Comparison of ENCODE assay signal across 25 cellular contexts in the genomic region with DNA sequence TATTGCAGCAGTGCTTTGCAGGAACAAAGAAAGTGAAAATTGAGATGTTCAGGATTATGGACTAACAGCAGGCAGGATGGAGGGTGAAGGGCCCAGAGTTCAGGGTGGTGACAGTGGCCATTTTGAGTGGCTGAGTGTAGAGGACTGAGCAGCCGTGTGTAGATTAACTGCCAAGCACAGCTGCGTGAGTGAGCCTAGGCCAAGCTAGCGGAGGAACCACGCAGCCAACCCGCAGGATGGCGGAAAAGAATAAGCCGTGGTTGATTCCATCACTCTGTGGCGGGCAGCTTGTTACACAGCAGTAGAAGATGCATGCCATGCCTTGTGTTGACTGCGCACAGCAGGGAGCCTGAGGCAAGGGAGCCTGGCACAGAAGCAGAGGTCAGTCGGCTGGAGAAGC.
A peak's percentile ranks its signal among the peaks of the same experiment; 100 is the strongest.
DNase-seq lines count a peak whose midpoint lies in the region; ATAC-seq, FAIRE-seq and TF ChIP-seq lines count a peak whose summit lies in the region.
"Had no signal": no experiment of that assay in that cellular context is flagged by ENCODE, and none has a peak within 500 bp of the region (broad histone marks: within the 10 kb centered on the region; RNA-seq: fewer than 3 reads in every experiment).

No MANE protein-coding gene starts in this region.

- H3K27ac ChIP-seq in K562 (ENCODE audit: extremely low read depth, low read depth, low read length), result peak overlapping the region; percentile 73; the same call in 2 of the 3 replicates
- H3K27ac ChIP-seq: esophagus muscularis mucosa, gastrocnemius medialis had no signal

- TF ChIP-seq POLR2A in K562 (conservative IDR thresholded peaks at IDR 0.05) (no peak), GM18505 (IDR thresholded peaks at IDR 0.05; ENCODE audit: borderline replicate concordance, extremely low read depth, insufficient read depth, insufficient read length) (no peak)

- peak overlapping the region; percentile 69 for H3K4me3 Mint-ChIP-seq in natural killer cell treated with Interleukin-12 subunit alpha and Interleukin-12 subunit beta and Interleukin-15 and Interleukin-18, amount 100 ng/mL, for 72 hours

- no peak for TF ChIP-seq EP300 in K562 (IDR thresholded peaks at IDR 0.05; ENCODE audit: low read length)

- peak overlapping the region; percentile 58 to 83 for H3K27ac Mint-ChIP-seq in natural killer cell treated with Interleukin-12 subunit alpha and Interleukin-12 subunit beta and Interleukin-15 and Interleukin-18, amount 100 ng/mL, for 72 hours

- H3K79me2 ChIP-seq in K562 (ENCODE audit: control insufficient read depth, insufficient read depth, low read length), result no peaks in the 10 kb centered on the region

- H3K4me1 ChIP-seq in K562 (replicated peaks in 1 of 2; ENCODE audit: control insufficient read depth in 2 of 2, insufficient read depth in 2 of 2, low read length in 2 of 2), result peaks cover 15 to 26% of the 10 kb centered on the region in 2 experiments
- H3K4me1 ChIP-seq: esophagus muscularis mucosa, gastrocnemius medialis had no signal

- H3K4me3 ChIP-seq in K562, result no peak overlapping the region
- H3K4me3 ChIP-seq: esophagus muscularis mucosa, gastrocnemius medialis, lung had no signal

- TF ChIP-seq RAD21 in K562 (CRISPR knock-in tag; conservative IDR thresholded peaks at IDR 0.05 in 1 of 2, IDR thresholded peaks at IDR 0.05 in 1 of 2), result no peak

- no peak for FAIRE-seq in K562 (lab: Jason Lieb, UNC)
- FAIRE-seq: GM19239, keratinocyte, small intestine had no signal

- peak overlapping the region; percentile 73 for H3K4me2 ChIP-seq in K562 (ENCODE audit: insufficient read depth, low read length)
- H3K4me2 ChIP-seq: SK-N-SH had no signal

- H3K9me1 ChIP-seq in K562 (ENCODE audit: control insufficient read depth, insufficient read depth, low read length), result no peaks in the 10 kb centered on the region

- POLR2A ChIA-PET in K562 (lab: Yijun Ruan, JAX), result interaction anchor here (0.6 to 1.5 kb wide), 9 partner anchors 8 to 263 kb away, joined by 3 to 5 read pairs (median 4); no protein-coding TSS in a partner anchor

- peak; percentile 16 for DNase-seq in NOMO-1 treated with dmso at 0.1 percent for 144 hours (lab: John Stamatoyannopoulos, UW; ENCODE audit: unreplicated experiment)
- no peak for DNase-seq in NOMO-1 (lab: John Stamatoyannopoulos, UW; ENCODE audit: unreplicated experiment in 2 of 2)
- peak; percentile 57 for DNase-seq in MV-4-11 (lab: John Stamatoyannopoulos, UW)
- DNase-seq in K562 (ENCODE audit: extremely low read depth in 1 of 4, low spot score in 3 of 4), result no peak
- no peak for DNase-seq in natural killer cell treated with Interleukin-12 subunit alpha and Interleukin-12 subunit beta and Interleukin-15 and Interleukin-18, amount 100 ng/mL, for 72 hours (ENCODE audit: low spot score)
- DNase-seq in GOT3 (lab: John Stamatoyannopoulos, UW), result no peak
- no peak for DNase-seq in COLO829 (ENCODE audit: low spot score)
- DNase-seq: 8988T; COR-L47; effector CD8-positive, alpha-beta T cell; gastrocnemius medialis; NCI-H1417; NCI-H510A; NK-92 treated with Interleukin-12 subunit alpha and Interleukin-12 subunit beta, amount 100 ng/mL, for 24 hours; RPMI8226; SK-N-SH; stimulated activated CD4-positive, alpha-beta T cell treated with anti-CD3 and anti-CD28 coated beads, Interleukin-2, amount 100 ng/mL, for 24 hours; stimulated activated naive CD4-positive, alpha-beta T cell had no signal

- no peak for TF ChIP-seq CTCF in K562 (IDR thresholded peaks at IDR 0.05 in 2 of 3, conservative IDR thresholded peaks at IDR 0.05 in 1 of 3; ENCODE audit: insufficient read depth in 2 of 3, low read depth in 1 of 3, low read length in 3 of 3)

- in situ Hi-C loops in K562 (cut with MboI), result no loop called here

- H3K9me3 ChIP-seq in K562 (replicated peaks; ENCODE audit: control insufficient read depth, insufficient read depth, low read depth, low read length), result no peaks in the 10 kb centered on the region
- H3K9me3 ChIP-seq: esophagus muscularis mucosa, gastrocnemius medialis, SK-N-SH had no signal

- no peaks in the 10 kb centered on the region; the same call in 2 of the 3 replicates for H3K36me3 ChIP-seq in K562 (ENCODE audit: control insufficient read depth, insufficient read depth, low read length)
- H3K36me3 ChIP-seq: gastrocnemius medialis had no signal

- H3K4me1 Mint-ChIP-seq in natural killer cell treated with Interleukin-12 subunit alpha and Interleukin-12 subunit beta and Interleukin-15 and Interleukin-18, amount 100 ng/mL, for 72 hours (ENCODE audit: low read depth in 2 of 2), result peaks cover 25 to 34% of the 10 kb centered on the region in 2 donors

- no peaks in the 10 kb centered on the region for H3K27me3 ChIP-seq in K562 (ENCODE audit: control insufficient read depth in 2 of 2, insufficient read depth in 2 of 2, low read length in 2 of 2)
- H3K27me3 ChIP-seq: esophagus muscularis mucosa, gastrocnemius medialis had no signal

- no peak overlapping the region for H2AFZ ChIP-seq in K562 (ENCODE audit: low read depth, low read length)

- no peaks in the 10 kb centered on the region for H4K20me1 ChIP-seq in K562 (replicated peaks; ENCODE audit: control insufficient read depth, insufficient read depth, low read length)

- intact Hi-C loops in K562 (cut with micrococcal nuclease), result no loop called here

- peaks cover 24% of the 10 kb centered on the region in 2 donors for H3K27me3 Mint-ChIP-seq in natural killer cell treated with Interleukin-12 subunit alpha and Interleukin-12 subunit beta and Interleukin-15 and Interleukin-18, amount 100 ng/mL, for 72 hours

- H3K9ac ChIP-seq in K562 (ENCODE audit: insufficient read depth in 1 of 2, low read depth in 2 of 2, low read length in 2 of 2), result peak overlapping the region in 1 of 2 experiments; percentile 32; a peak in 1 of 4 replicates
- H3K9ac ChIP-seq: SK-N-SH had no signal

- no peaks in the 10 kb centered on the region for H3K9me3 Mint-ChIP-seq in natural killer cell treated with Interleukin-12 subunit alpha and Interleukin-12 subunit beta and Interleukin-15 and Interleukin-18, amount 100 ng/mL, for 72 hours
- H3K9me3 Mint-ChIP-seq: activated naive CD4-positive, alpha-beta T cell treated with anti-CD3 and anti-CD28 coated beads, Interleukin-2, amount 50 U/mL, for 72 hours had no signal

- BruUV-seq in K562 (replicated peaks; lab: Mats Ljungman, UMichigan), result no TSS peak

- 89% methylated on average over 10 of the region's 10 CpGs for WGBS in K562 (ENCODE audit: insufficient coverage, low coverage, missing lambda C conversion rate)

- ATAC-seq in K562, result peak; percentile 11; the same call in 2 of the 3 replicates
- no peak for ATAC-seq in natural killer cell treated with Interleukin-12 subunit alpha and Interleukin-12 subunit beta and Interleukin-15 and Interleukin-18, amount 100 ng/mL, for 72 hours
- no peak for ATAC-seq in GM18505 (IDR thresholded peaks at IDR 0.05; ENCODE audit: unreplicated experiment)
- ATAC-seq: gastrocnemius medialis had no signal

- H3K36me3 Mint-ChIP-seq in natural killer cell treated with Interleukin-12 subunit alpha and Interleukin-12 subunit beta and Interleukin-15 and Interleukin-18, amount 100 ng/mL, for 72 hours, result no peaks in the 10 kb centered on the region

- CTCF ChIA-PET in K562 (lab: Yijun Ruan, JAX; ENCODE audit: low intra/inter-chr PET ratio), result no interaction called here

TF ChIP-seq in K562, 482 proteins besides CTCF, POLR2A, EP300 and RAD21:
- TF ChIP-seq, protein P1, sequence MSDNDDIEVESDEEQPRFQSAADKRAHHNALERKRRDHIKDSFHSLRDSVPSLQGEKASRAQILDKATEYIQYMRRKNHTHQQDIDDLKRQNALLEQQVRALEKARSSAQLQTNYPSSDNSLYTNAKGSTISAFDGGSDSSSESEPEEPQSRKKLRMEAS (CRISPR knock-in tag; IDR thresholded peaks at IDR 0.05), result peak; percentile 27; the same call in 1 of the 2 replicates
- TF ChIP-seq, protein P2, sequence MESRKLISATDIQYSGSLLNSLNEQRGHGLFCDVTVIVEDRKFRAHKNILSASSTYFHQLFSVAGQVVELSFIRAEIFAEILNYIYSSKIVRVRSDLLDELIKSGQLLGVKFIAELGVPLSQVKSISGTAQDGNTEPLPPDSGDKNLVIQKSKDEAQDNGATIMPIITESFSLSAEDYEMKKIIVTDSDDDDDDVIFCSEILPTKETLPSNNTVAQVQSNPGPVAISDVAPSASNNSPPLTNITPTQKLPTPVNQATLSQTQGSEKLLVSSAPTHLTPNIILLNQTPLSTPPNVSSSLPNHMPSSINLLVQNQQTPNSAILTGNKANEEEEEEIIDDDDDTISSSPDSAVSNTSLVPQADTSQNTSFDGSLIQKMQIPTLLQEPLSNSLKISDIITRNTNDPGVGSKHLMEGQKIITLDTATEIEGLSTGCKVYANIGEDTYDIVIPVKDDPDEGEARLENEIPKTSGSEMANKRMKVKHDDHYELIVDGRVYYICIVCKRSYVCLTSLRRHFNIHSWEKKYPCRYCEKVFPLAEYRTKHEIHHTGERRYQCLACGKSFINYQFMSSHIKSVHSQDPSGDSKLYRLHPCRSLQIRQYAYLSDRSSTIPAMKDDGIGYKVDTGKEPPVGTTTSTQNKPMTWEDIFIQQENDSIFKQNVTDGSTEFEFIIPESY (CRISPR knock-in tag; IDR thresholded peaks at IDR 0.05), result peak; percentile 99
- TF ChIP-seq ZNF57 (CRISPR knock-in tag; IDR thresholded peaks at IDR 0.05) (no peak), TFAP4 (CRISPR knock-in tag; IDR thresholded peaks at IDR 0.05; ENCODE audit: borderline replicate concordance) (0 out of 2 replicates have a peak, but pooled peaks have one; percentile 22), YY1 (IDR thresholded peaks at IDR 0.05; ENCODE audit: borderline replicate concordance in 1 of 3, control insufficient read depth in 1 of 3, extremely low read depth in 1 of 3, insufficient read depth in 3 of 3, insufficient read length in 1 of 3, insufficient replicate concordance in 2 of 3, low read depth in 1 of 3, low read length in 2 of 3) (peak; percentile 15 to 68 (median 15)), SMC3 (conservative IDR thresholded peaks at IDR 0.05; ENCODE audit: insufficient read depth, low read depth, low read length) (no peak), RBFOX2 (IDR thresholded peaks at IDR 0.05; ENCODE audit: low read depth, low read length) (peak; percentile 48; the same call in 1 of the 2 replicates), ZBTB1 (CRISPR knock-in tag; IDR thresholded peaks at IDR 0.05; ENCODE audit: borderline replicate concordance, low read depth) (peak; percentile 93), GABPB1 (CRISPR knock-in tag; IDR thresholded peaks at IDR 0.05) (peak; percentile 20; the same call in 1 of the 2 replicates), PTRF (tag; IDR thresholded peaks at IDR 0.05) (peak; percentile 39; the same call in 1 of the 2 replicates)
TF ChIP-seq in K562: peak in this region for 8.

Comparison
In these comparisons a context has a peak if more than half of its experiments do, and no peak if none do; other contexts are left out.
1. DNase-seq: peak in NOMO-1 treated with dmso at 0.1 percent for 144 hours (single experiment) and MV-4-11 (single experiment); none in NOMO-1 (0 of 2), K562 (0 of 4), natural killer cell treated with Interleukin-12 subunit alpha and Interleukin-12 subunit beta and Interleukin-15 and Interleukin-18, amount 100 ng/mL, for 72 hours (single experiment), GOT3 (single experiment) and COLO829 (single experiment).